ENCODE assay signal across 19 cellular contexts in genomic region chr9:95634581-95634980, GRCh38.
DNase-seq lines count a peak whose midpoint lies in the region; FAIRE-seq and TF ChIP-seq lines count a peak whose summit lies in the region.
"Had no signal": no experiment of that assay in that cellular context is flagged by ENCODE, and none has a peak within 500 bp of the region (broad histone marks: within the 10 kb centered on the region; RNA-seq: fewer than 3 reads in every experiment).

No MANE protein-coding gene starts in this region.

- no peak overlapping the region for H2AK5ac ChIP-seq in mesendoderm (ENCODE audit: low read length)

- H3K4me1 Mint-ChIP-seq in astrocyte (ENCODE audit: low read depth, unreplicated experiment) (peaks cover 30% of the 10 kb centered on the region), osteocyte (ENCODE audit: unreplicated experiment) (peaks cover 27% of the 10 kb centered on the region), Calu3 (ENCODE audit: low read depth, unreplicated experiment) (no peaks in the 10 kb centered on the region), endothelial cell (ENCODE audit: unreplicated experiment) (peaks cover 4% of the 10 kb centered on the region)

- no CpG with 5 or more reads among the region's 7 CpGs for WGBS in mesendoderm (ENCODE audit: extremely low coverage, insufficient coverage, low lambda C conversion rate)

- H3K4me3 ChIP-seq in astrocyte (ENCODE audit: insufficient read depth, low read depth, low read length) (no peak overlapping the region), mesendoderm (ENCODE audit: low read length) (no peak overlapping the region)
- H3K4me3 ChIP-seq: A549, GM12878, HAP-1 had no signal

- H3K36me3 Mint-ChIP-seq in astrocyte (ENCODE audit: low read depth, unreplicated experiment), result peaks cover 1% of the 10 kb centered on the region
- H3K36me3 Mint-ChIP-seq in osteocyte (ENCODE audit: unreplicated experiment), result no peaks in the 10 kb centered on the region
- no peaks in the 10 kb centered on the region for H3K36me3 Mint-ChIP-seq in Calu3 (ENCODE audit: insufficient read depth, unreplicated experiment)
- no peaks in the 10 kb centered on the region for H3K36me3 Mint-ChIP-seq in endothelial cell (ENCODE audit: low read depth, unreplicated experiment)

- H3K4me1 ChIP-seq in astrocyte (ENCODE audit: insufficient read depth, low read length) (no peaks in the 10 kb centered on the region), mesendoderm (ENCODE audit: control insufficient read depth, low read depth, low read length) (no peaks in the 10 kb centered on the region)
- H3K4me1 ChIP-seq: A549, Caco-2 had no signal

- no peaks in the 10 kb centered on the region for H3K79me1 ChIP-seq in mesendoderm (ENCODE audit: low read length)

- no peak overlapping the region for H3K4ac ChIP-seq in mesendoderm (ENCODE audit: low read depth, low read length)

- H3K9ac ChIP-seq in astrocyte (ENCODE audit: low read length), result no peak overlapping the region
- H3K9ac ChIP-seq in mesendoderm (ENCODE audit: low read length), result no peak overlapping the region

- no TSS peak for BruUV-seq in Calu3 (replicated peaks; lab: Mats Ljungman, UMichigan)

- DNase-seq in EH (ENCODE audit: low read depth), result peak; percentile 8
- no peak for DNase-seq in astrocyte (ENCODE audit: low read depth)
- peak; percentile 18 for DNase-seq in mesendoderm
- peak; percentile 63 for DNase-seq in osteocyte (ENCODE audit: extremely low spot score, unreplicated experiment)
- DNase-seq in GM13976 (ENCODE audit: low spot score), result no peak
- no peak for DNase-seq in Calu3
- no peak for DNase-seq in endothelial cell (ENCODE audit: low spot score)
- DNase-seq in NCI-H345 (lab: John Stamatoyannopoulos, UW), result no peak
- DNase-seq: AML-193; CD4-positive, alpha-beta T cell; DMS153; DMS79 had no signal

- H4K20me1 ChIP-seq in astrocyte (ENCODE audit: insufficient read depth, low read length), result no peaks in the 10 kb centered on the region

- H3K23ac ChIP-seq in mesendoderm (ENCODE audit: low read length), result no peak overlapping the region

- peaks cover 8% of the 10 kb centered on the region for H3K27me3 ChIP-seq in astrocyte (ENCODE audit: insufficient read depth, low read length)
- H3K27me3 ChIP-seq in mesendoderm (ENCODE audit: insufficient read depth, low read length, poor library complexity), result no peaks in the 10 kb centered on the region

- H3K9me3 Mint-ChIP-seq in astrocyte (ENCODE audit: unreplicated experiment) (peaks cover 3% of the 10 kb centered on the region), osteocyte (ENCODE audit: unreplicated experiment) (no peaks in the 10 kb centered on the region), Calu3 (ENCODE audit: low read depth, unreplicated experiment) (no peaks in the 10 kb centered on the region), endothelial cell (ENCODE audit: unreplicated experiment) (no peaks in the 10 kb centered on the region)
- H3K9me3 Mint-ChIP-seq: CD4-positive, alpha-beta T cell had no signal

- H3K36me3 ChIP-seq in astrocyte (ENCODE audit: insufficient read depth, low read length) (no peaks in the 10 kb centered on the region), mesendoderm (ENCODE audit: control insufficient read depth, insufficient read depth, low read length) (no peaks in the 10 kb centered on the region)
- H3K36me3 ChIP-seq: HAP-1 had no signal

- CTCF ChIA-PET in Calu3 (lab: Charles Lee), result no interaction called here

- H3K27ac Mint-ChIP-seq in astrocyte (ENCODE audit: unreplicated experiment), result peak overlapping the region; percentile 21
- no peak overlapping the region for H3K27ac Mint-ChIP-seq in osteocyte (ENCODE audit: unreplicated experiment)
- no peak overlapping the region for H3K27ac Mint-ChIP-seq in Calu3 (ENCODE audit: unreplicated experiment)
- H3K27ac Mint-ChIP-seq in endothelial cell (ENCODE audit: unreplicated experiment), result no peak overlapping the region
- H3K27ac Mint-ChIP-seq: CD4-positive, alpha-beta T cell had no signal

- H3K4me3 Mint-ChIP-seq in astrocyte (ENCODE audit: unreplicated experiment), result no peak overlapping the region
- H3K4me3 Mint-ChIP-seq in osteocyte (ENCODE audit: unreplicated experiment), result no peak overlapping the region
- H3K4me3 Mint-ChIP-seq in Calu3 (ENCODE audit: low read depth, unreplicated experiment), result no peak overlapping the region
- H3K4me3 Mint-ChIP-seq in endothelial cell (ENCODE audit: unreplicated experiment), result no peak overlapping the region
- H3K4me3 Mint-ChIP-seq: CD4-positive, alpha-beta T cell had no signal

- H3K27ac ChIP-seq in astrocyte (ENCODE audit: low read depth, low read length), result no peak overlapping the region
- no peak overlapping the region for H3K27ac ChIP-seq in mesendoderm (ENCODE audit: low read depth, low read length)
- H3K27ac ChIP-seq: 22Rv1, A549, C4-2B had no signal

- H2AFZ ChIP-seq in astrocyte (ENCODE audit: low read depth, low read length), result no peak overlapping the region

- no peak for TF ChIP-seq CTCF in astrocyte (IDR thresholded peaks at IDR 0.05; ENCODE audit: insufficient read depth, low read depth, low read length)
- no peak for TF ChIP-seq CTCF in osteocyte (IDR thresholded peaks at IDR 0.05)
- no peak for TF ChIP-seq CTCF in GM13976 (IDR thresholded peaks at IDR 0.05; ENCODE audit: borderline replicate concordance, control extremely low read depth, extremely low read depth, insufficient read depth, missing control alignments)
- no peak for TF ChIP-seq CTCF in Calu3 (IDR thresholded peaks at IDR 0.05; ENCODE audit: unreplicated experiment)
- TF ChIP-seq CTCF in endothelial cell (IDR thresholded peaks at IDR 0.05; ENCODE audit: unreplicated experiment), result no peak

- no peak overlapping the region for H4K5ac ChIP-seq in mesendoderm (ENCODE audit: low read length)

- no peak for FAIRE-seq in astrocyte (lab: Jason Lieb, UNC)
- FAIRE-seq: A549, GM12878, GM19239 had no signal

- no peak overlapping the region for H2BK120ac ChIP-seq in mesendoderm (ENCODE audit: low read depth, low read length)

- no peaks in the 10 kb centered on the region for H3K9me3 ChIP-seq in astrocyte (ENCODE audit: insufficient read depth, low read depth, low read length)
- H3K9me3 ChIP-seq: A549, Caco-2 had no signal

- intact Hi-C loops in Calu3 (cut with micrococcal nuclease; ENCODE audit: unreplicated experiment), result no loop called here

- no peak overlapping the region for H3K18ac ChIP-seq in mesendoderm (ENCODE audit: low read length)

- no peak overlapping the region for H3K56ac ChIP-seq in mesendoderm (ENCODE audit: low read length)

- H3K27me3 Mint-ChIP-seq in astrocyte (ENCODE audit: low read depth, unreplicated experiment) (no peaks in the 10 kb centered on the region), osteocyte (ENCODE audit: unreplicated experiment) (peaks cover 5% of the 10 kb centered on the region), Calu3 (ENCODE audit: unreplicated experiment) (peaks cover 55% of the 10 kb centered on the region), endothelial cell (ENCODE audit: unreplicated experiment) (peaks cover 4% of the 10 kb centered on the region)

- H4K8ac ChIP-seq in mesendoderm (ENCODE audit: low read depth, low read length), result no peak overlapping the region

- no peak overlapping the region for H2BK5ac ChIP-seq in mesendoderm (ENCODE audit: low read length)

- H3K4me2 ChIP-seq in astrocyte (ENCODE audit: low read length), result no peak overlapping the region
- no peak overlapping the region for H3K4me2 ChIP-seq in mesendoderm (ENCODE audit: low read length)
- H3K4me2 ChIP-seq: A549 had no signal

- H3K79me2 ChIP-seq in astrocyte (ENCODE audit: insufficient read depth, low read length), result no peaks in the 10 kb centered on the region
- no peaks in the 10 kb centered on the region for H3K79me2 ChIP-seq in mesendoderm (ENCODE audit: control insufficient read depth, insufficient read depth, low read length)

- in situ Hi-C loops in GM13976 (cut with MboI; ENCODE audit: low sequenced_read_pairs, unreplicated experiment), result no loop called here

- no peak overlapping the region for H2BK15ac ChIP-seq in mesendoderm (replicated peaks; ENCODE audit: low read depth)

Comparison
In these comparisons a context has a peak if more than half of its experiments do, and no peak if none do; other contexts are left out.
1. DNase-seq: peak in EH (single experiment), mesendoderm (single experiment) and osteocyte (single experiment); none in astrocyte (single experiment), GM13976 (single experiment), Calu3 (single experiment), endothelial cell (single experiment) and NCI-H345 (single experiment).